Comparison of ENCODE assay signal across 8 cellular contexts in the genomic region with DNA sequence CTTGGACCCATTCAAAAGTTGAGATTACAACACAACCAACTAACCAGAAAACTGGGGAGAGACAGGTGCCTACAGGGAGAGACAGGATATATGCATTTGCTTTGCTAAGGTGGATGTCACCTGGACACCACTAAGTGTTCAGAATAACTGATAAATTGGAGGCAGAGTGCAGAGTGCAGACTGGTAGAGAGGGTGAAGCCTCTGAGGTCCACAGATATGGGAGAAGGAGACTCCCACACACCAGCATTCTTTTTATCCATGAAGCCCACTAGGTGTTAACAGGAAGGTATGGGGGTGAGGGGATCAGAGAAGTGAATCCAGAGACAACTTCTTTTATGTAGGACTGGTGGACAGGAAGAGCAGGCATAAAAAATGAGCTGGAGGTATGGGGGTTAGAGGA.
"Had no signal": no experiment of that assay in that cellular context is flagged by ENCODE, and none has a peak within 500 bp of the region (broad histone marks: within the 10 kb centered on the region; RNA-seq: fewer than 3 reads in every experiment).

No MANE protein-coding gene starts in this region.

- DNase-seq: GDM1, GF-D8 had no signal

- FAIRE-seq: G401.6, GM12878, GM12891, GM12892, GM18507, GM19239 had no signal

- H3K4me3 ChIP-seq: GM12878 had no signal

- ATAC-seq: GM12878 had no signal
